8 cellular contexts compared by ENCODE assay signal in genomic region chr21:33127154-33127893, GRCh38. TPM values are rescaled to one million over a fixed set of nuclear protein-coding genes. Genes with fewer than 3 reads are reported as not detected.
DNase-seq lines count a peak whose midpoint lies in the region; ATAC-seq and TF ChIP-seq lines count a peak whose summit lies in the region.

No MANE protein-coding gene starts in this region.

- H3K79me2 ChIP-seq in SK-N-SH (ENCODE audit: insufficient read depth) = no peaks in the 10 kb centered on the region

- H3K9me3 Mint-ChIP-seq in activated naive CD8-positive, alpha-beta T cell treated with anti-CD3 and anti-CD28 coated beads, Interleukin-2, amount 10 ng/mL, durations not matched to agents 7 days and 5 days = no peaks in the 10 kb centered on the region

- H4K20me1 ChIP-seq in SK-N-SH (ENCODE audit: insufficient read depth) = no peaks in the 10 kb centered on the region

- no peaks in the 10 kb centered on the region for H3F3A ChIP-seq in SK-N-SH (replicated peaks; ENCODE audit: insufficient read depth)

- TF ChIP-seq EP300 in SK-N-SH (IDR thresholded peaks at IDR 0.05; ENCODE audit: borderline replicate concordance in 1 of 2, low read depth in 1 of 2, low read length in 1 of 2) = no peak
- no peak for TF ChIP-seq EP300 in tibial nerve (IDR thresholded peaks at IDR 0.05)

- H3K27ac ChIP-seq in SK-N-SH (ENCODE audit: low read depth in 2 of 2, low read length in 1 of 2) = no peak overlapping the region
- H3K27ac ChIP-seq in tibial nerve = no peak overlapping the region

- H3K36me3 ChIP-seq in SK-N-SH (replicated peaks in 1 of 2; ENCODE audit: control insufficient read depth in 1 of 2, insufficient read depth in 2 of 2, low read length in 1 of 2) (no peaks in the 10 kb centered on the region), tibial nerve (no peaks in the 10 kb centered on the region)

- H3K4me1 ChIP-seq in SK-N-SH (ENCODE audit: control insufficient read depth in 1 of 2, insufficient read depth in 2 of 2, low read depth in 1 of 2, low read length in 1 of 2) = no peaks in the 10 kb centered on the region; a peak in 1 of 4 replicates
- H3K4me1 ChIP-seq in tibial nerve = peaks cover 0 to 17% (median 1%) of the 10 kb centered on the region in 4 donors

- DNase-seq in GM12864 (ENCODE audit: low read depth) (peak; percentile 5), HuH-7.5 (ENCODE audit: low spot score) (peak; percentile 46), SK-N-SH (peak; percentile 60), cardiac septum (ENCODE audit: low spot score) (peak; percentile 86), pons (ENCODE audit: low spot score) (peak; percentile 97), tibial nerve (ENCODE audit: low spot score in 2 of 2) (peak; percentile 52 to 84)
- DNase-seq in activated naive CD8-positive, alpha-beta T cell treated with anti-CD3 and anti-CD28 coated beads, Interleukin-2, amount 10 ng/mL, durations not matched to agents 7 days and 5 days = peak; percentile 71

- H3K4me2 ChIP-seq in SK-N-SH = peak overlapping the region; percentile 73

- intact Hi-C loops in cardiac septum (cut with DNase I) = no loop called here

- peaks cover 88% of the 10 kb centered on the region for H3K27me3 ChIP-seq in SK-N-SH (ENCODE audit: insufficient read depth)
- peaks cover 0 to 7% of the 10 kb centered on the region in 2 donors for H3K27me3 ChIP-seq in tibial nerve

- no peak for TF ChIP-seq POLR2A in tibial nerve (IDR thresholded peaks at IDR 0.05)

- POLR2A ChIA-PET in SK-N-SH (lab: Yijun Ruan, JAX) = no interaction called here
- POLR2A ChIA-PET in activated naive CD8-positive, alpha-beta T cell treated with anti-CD3 and anti-CD28 coated beads, Interleukin-2, amount 10 ng/mL, durations not matched to agents 7 days and 5 days (lab: Charles Lee) = no interaction called here

- peak overlapping the region; percentile 40 for H3K4me3 ChIP-seq in GM12864 (ENCODE audit: low read depth, low read length)
- H3K4me3 ChIP-seq in SK-N-SH (ENCODE audit: low read depth in 2 of 2, low read length in 1 of 2) = peak overlapping the region in 1 of 2 experiments; percentile 44; a peak in 3 of 4 replicates
- peak overlapping the region; percentile 14 to 45 (median 22) for H3K4me3 ChIP-seq in tibial nerve

- H3K4me1 Mint-ChIP-seq in activated naive CD8-positive, alpha-beta T cell treated with anti-CD3 and anti-CD28 coated beads, Interleukin-2, amount 10 ng/mL, durations not matched to agents 7 days and 5 days = peaks cover 4% of the 10 kb centered on the region

- peak overlapping the region; percentile 70 for H3K4me3 Mint-ChIP-seq in activated naive CD8-positive, alpha-beta T cell treated with anti-CD3 and anti-CD28 coated beads, Interleukin-2, amount 10 ng/mL, durations not matched to agents 7 days and 5 days

- H3K9me2 ChIP-seq in SK-N-SH = no peaks in the 10 kb centered on the region

- TF ChIP-seq CTCF in GM12864 (IDR thresholded peaks at IDR 0.05; ENCODE audit: low read depth, low read length, missing control alignments) = peak; percentile 88
- TF ChIP-seq CTCF in SK-N-SH (IDR thresholded peaks at IDR 0.05) = peak; percentile 87
- peak; percentile 58 to 87 (median 80) for TF ChIP-seq CTCF in tibial nerve (IDR thresholded peaks at IDR 0.05)

- ATAC-seq in activated naive CD8-positive, alpha-beta T cell treated with anti-CD3 and anti-CD28 coated beads, Interleukin-2, amount 10 ng/mL, durations not matched to agents 7 days and 5 days (ENCODE audit: low read depth) = peak; percentile 70
- no peak for ATAC-seq in HG03196 (IDR thresholded peaks at IDR 0.05; ENCODE audit: unreplicated experiment)

- no peaks in the 10 kb centered on the region for H3K36me3 Mint-ChIP-seq in activated naive CD8-positive, alpha-beta T cell treated with anti-CD3 and anti-CD28 coated beads, Interleukin-2, amount 10 ng/mL, durations not matched to agents 7 days and 5 days

- no peak overlapping the region for H3K27ac Mint-ChIP-seq in activated naive CD8-positive, alpha-beta T cell treated with anti-CD3 and anti-CD28 coated beads, Interleukin-2, amount 10 ng/mL, durations not matched to agents 7 days and 5 days

- H3K9ac ChIP-seq in SK-N-SH = no peak overlapping the region

- CTCF ChIA-PET in SK-N-SH (lab: Yijun Ruan, JAX) = interaction anchor here (0.6 to 1.7 kb wide), 13 partner anchors 9 to 317 kb away, joined by 3 to 12 read pairs (median 4); no protein-coding TSS in a partner anchor

- TF ChIP-seq RAD21 in SK-N-SH (IDR thresholded peaks at IDR 0.05; ENCODE audit: low read length) = peak; percentile 74

- no peaks in the 10 kb centered on the region for H3K9me3 ChIP-seq in SK-N-SH
- H3K9me3 ChIP-seq in tibial nerve = no peaks in the 10 kb centered on the region

- no peak overlapping the region for H2AFZ ChIP-seq in SK-N-SH (ENCODE audit: low read depth)

- H3K27me3 Mint-ChIP-seq in activated naive CD8-positive, alpha-beta T cell treated with anti-CD3 and anti-CD28 coated beads, Interleukin-2, amount 10 ng/mL, durations not matched to agents 7 days and 5 days = peaks cover 15% of the 10 kb centered on the region

- WGBS in SK-N-SH (ENCODE audit: low lambda C conversion rate) = 2% methylated on average over 18 of the region's 18 CpGs
- 4% methylated on average over 18 of the region's 18 CpGs for WGBS in tibial nerve, 2 donors

TF ChIP-seq in SK-N-SH, 30 proteins besides CTCF, POLR2A, EP300 and RAD21:
- TF ChIP-seq REST (IDR thresholded peaks at IDR 0.05; ENCODE audit: low read depth, low read length) (no peak), SMC3 (IDR thresholded peaks at IDR 0.05; ENCODE audit: low read depth, low read length) (peak; percentile 63)

RNA-seq across cellular contexts. Expression of gene OLIG1, which starts 57.4 kb away (rescaled TPM):
- polyA plus RNA-seq in SK-N-SH (2012; rRNA removed) = not detected in 2 replicates
- not detected in 2 replicates for polyA plus RNA-seq in SK-N-SH (2012; cell fraction: cytosol; rRNA removed)
- not detected in 2 replicates for polyA plus RNA-seq in SK-N-SH (2012; cell fraction: nucleus; rRNA removed)
- not detected for total RNA-seq in activated naive CD8-positive, alpha-beta T cell treated with anti-CD3 and anti-CD28 coated beads, Interleukin-2, amount 10 ng/mL, durations not matched to agents 7 days and 5 days
- total RNA-seq in cardiac septum = 0.32 TPM
- total RNA-seq in tibial nerve = not detected

Comparison
In these comparisons a context has a peak if more than half of its experiments do, and no peak if none do; other contexts are left out.
1. DNase-seq: peak in every context shown above with its lines; median percentile 97 in pons; 86 in cardiac septum; 71 in activated naive CD8-positive, alpha-beta T cell treated with anti-CD3 and anti-CD28 coated beads, Interleukin-2, amount 10 ng/mL, durations not matched to agents 7 days and 5 days; 68 in tibial nerve; 60 in SK-N-SH; 46 in HuH-7.5; 5 in GM12864.